ENCODE assay signal across 12 cellular contexts in genomic region chr14:61493239-61493638, GRCh38.
DNase-seq lines count a peak whose midpoint lies in the region; ATAC-seq lines count a peak whose summit lies in the region.
"Had no signal": no experiment of that assay in that cellular context is flagged by ENCODE, and none has a peak within 500 bp of the region (broad histone marks: within the 10 kb centered on the region; RNA-seq: fewer than 3 reads in every experiment).

No MANE protein-coding gene starts in this region.

- ATAC-seq in GM21390 (IDR thresholded peaks at IDR 0.05; ENCODE audit: unreplicated experiment) (no peak), HG03378 (IDR thresholded peaks at IDR 0.05; ENCODE audit: unreplicated experiment) (no peak)

- peak; percentile 84 for DNase-seq in Daoy (ENCODE audit: low read depth)
- peak; percentile 91 for DNase-seq in RPMI7951 (ENCODE audit: low read depth)
- peak; percentile 88 for DNase-seq in fibroblast of gingiva (ENCODE audit: low read depth)
- DNase-seq in renal cortical epithelial cell (ENCODE audit: low read depth), result peak; percentile 90
- DNase-seq in activated CD4-positive, alpha-beta T cell treated with anti-CD3 and anti-CD28 coated beads, Interleukin-2, amount 50 U/mL, for 48 hours, result no peak
- no peak for DNase-seq in NCI-H2081 (lab: John Stamatoyannopoulos, UW)
- DNase-seq: COR-L47, immature natural killer cell, naive B cell, NCI-H510A treated with DMSO at 0.1 percent for 48 hours had no signal

Comparison
In these comparisons a context has a peak if more than half of its experiments do, and no peak if none do; other contexts are left out.
1. DNase-seq: peak in Daoy (single experiment), RPMI7951 (single experiment), fibroblast of gingiva (single experiment) and renal cortical epithelial cell (single experiment); none in activated CD4-positive, alpha-beta T cell treated with anti-CD3 and anti-CD28 coated beads, Interleukin-2, amount 50 U/mL, for 48 hours (0 of 2) and NCI-H2081 (0 of 2).